ENCODE assay signal across 24 cellular contexts in the genomic region with DNA sequence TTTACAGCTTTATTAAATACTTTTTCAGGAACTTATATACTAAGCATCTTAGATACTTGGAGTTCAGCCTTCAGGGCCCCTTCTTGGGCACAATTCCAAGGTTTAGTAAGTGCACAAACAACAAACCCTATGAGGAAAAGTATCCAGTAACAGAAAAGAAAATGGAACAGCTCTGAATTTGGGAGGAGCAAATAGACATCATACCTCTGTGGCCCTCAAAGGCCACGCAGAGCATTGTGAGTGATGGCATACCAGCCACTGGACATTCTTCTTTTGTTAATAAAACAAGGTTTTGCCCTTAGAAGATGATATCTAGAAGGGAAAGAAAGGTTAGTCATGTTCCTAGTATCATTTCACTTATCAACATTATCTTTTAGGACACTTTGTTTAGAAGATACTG. TPM values are rescaled to one million over a fixed set of nuclear protein-coding genes. Genes with fewer than 3 reads are reported as not detected.
DNase-seq lines count a peak whose midpoint lies in the region; ATAC-seq and TF ChIP-seq lines count a peak whose summit lies in the region.
"Had no signal": no experiment of that assay in that cellular context is flagged by ENCODE, and none has a peak within 500 bp of the region (broad histone marks: within the 10 kb centered on the region; RNA-seq: fewer than 3 reads in every experiment).

No MANE protein-coding gene starts in this region.

- peak overlapping the region; percentile 61 for H3K27ac ChIP-seq in brain microvascular endothelial cell
- peak overlapping the region; percentile 5 to 47 for H3K27ac ChIP-seq in thoracic aorta
- H3K27ac ChIP-seq: 22Rv1, esophagus squamous epithelium, WERI-Rb-1 had no signal

- in situ Hi-C loops in brain microvascular endothelial cell (cut with HindIII; ENCODE audit: low pct_ligation_motif_present, low sequenced_read_pairs) = no loop called here

- ATAC-seq in thoracic aorta (ENCODE audit: insufficient number of reproducible peaks, low FRiP score, low read depth) (no peak), HG03196 (IDR thresholded peaks at IDR 0.05; ENCODE audit: unreplicated experiment) (no peak), HG02678 (IDR thresholded peaks at IDR 0.05; ENCODE audit: unreplicated experiment) (no peak), HG03432 (IDR thresholded peaks at IDR 0.05; ENCODE audit: unreplicated experiment) (no peak)
- ATAC-seq: activated CD8-positive, alpha-beta memory T cell treated with anti-CD3 and anti-CD28 coated beads, Interleukin-2, amount 10 ng/mL, durations not matched to agents 7 days and 5 days; naive thymus-derived CD8-positive, alpha-beta T cell had no signal

- DNase-seq in DMS 273 (lab: John Stamatoyannopoulos, UW; ENCODE audit: unreplicated experiment) = peak; percentile 24
- DNase-seq in DMS 273 treated with DMSO at 0.1 percent for 48 hours (lab: John Stamatoyannopoulos, UW) = no peak
- DNase-seq in brain microvascular endothelial cell = peak; percentile 66
- peak; percentile 31 for DNase-seq in fibroblast of the conjunctiva (ENCODE audit: low read depth)
- DNase-seq in thoracic aorta (ENCODE audit: low spot score) = no peak
- DNase-seq: activated CD4-positive, alpha-beta T cell treated with anti-CD3 and anti-CD28 coated beads, Interleukin-2, amount 10 ng/mL, durations not matched to agents 7 days and 5 days; activated CD8-positive, alpha-beta memory T cell treated with anti-CD3 and anti-CD28 coated beads, Interleukin-2, amount 10 ng/mL, durations not matched to agents 7 days and 5 days; activated naive CD4-positive, alpha-beta T cell treated with anti-CD3 and anti-CD28 coated beads for 36 hours; amygdala; CD4-positive, CD25-positive, alpha-beta regulatory T cell; central memory CD4-positive, alpha-beta T cell; esophagus squamous epithelium; kidney; MG63; midbrain; naive thymus-derived CD8-positive, alpha-beta T cell; NCI-H1417; NCI-H2107; occipital lobe; WERI-Rb-1 had no signal

- H3K27me3 ChIP-seq in brain microvascular endothelial cell (replicated peaks) (no peaks in the 10 kb centered on the region), thoracic aorta (replicated peaks; ENCODE audit: insufficient read depth) (no peaks in the 10 kb centered on the region)
- H3K27me3 ChIP-seq: esophagus squamous epithelium, MG63 had no signal

- TF ChIP-seq CTCF in brain microvascular endothelial cell (IDR thresholded peaks at IDR 0.05; ENCODE audit: low read depth, low read length, missing control alignments) = no peak
- TF ChIP-seq CTCF in thoracic aorta (IDR thresholded peaks at IDR 0.05) = no peak

- H3K36me3 ChIP-seq in brain microvascular endothelial cell (replicated peaks) = no peaks in the 10 kb centered on the region
- H3K36me3 ChIP-seq in thoracic aorta = no peaks in the 10 kb centered on the region
- H3K36me3 ChIP-seq: esophagus squamous epithelium, MG63, WERI-Rb-1 had no signal

- no peaks in the 10 kb centered on the region for H3K9me3 ChIP-seq in thoracic aorta
- H3K9me3 ChIP-seq: MG63 had no signal

- H3K4me1 ChIP-seq in thoracic aorta (ENCODE audit: control insufficient read depth in 1 of 2, low read depth in 2 of 2) = peaks cover 9 to 16% of the 10 kb centered on the region in 2 donors
- H3K4me1 ChIP-seq: esophagus squamous epithelium had no signal

- no peak overlapping the region for H3K4me3 ChIP-seq in brain microvascular endothelial cell (ENCODE audit: low read depth, low read length)
- no peak overlapping the region for H3K4me3 ChIP-seq in thoracic aorta
- H3K4me3 ChIP-seq: esophagus squamous epithelium, MG63 had no signal

RNA-seq across cellular contexts. Expression of gene ST7, which starts 46.0 kb away (rescaled TPM):
- total RNA-seq in thoracic aorta = 10 to 100 TPM; 29.8 to 56.2 TPM

Comparison
In these comparisons a context has a peak if more than half of its experiments do, and no peak if none do; other contexts are left out.
1. DNase-seq: peak in DMS 273 (single experiment), brain microvascular endothelial cell (single experiment) and fibroblast of the conjunctiva (single experiment); none in DMS 273 treated with DMSO at 0.1 percent for 48 hours (single experiment) and thoracic aorta (single experiment).